Comparison of ENCODE assay signal across 8 cellular contexts in the genomic region with DNA sequence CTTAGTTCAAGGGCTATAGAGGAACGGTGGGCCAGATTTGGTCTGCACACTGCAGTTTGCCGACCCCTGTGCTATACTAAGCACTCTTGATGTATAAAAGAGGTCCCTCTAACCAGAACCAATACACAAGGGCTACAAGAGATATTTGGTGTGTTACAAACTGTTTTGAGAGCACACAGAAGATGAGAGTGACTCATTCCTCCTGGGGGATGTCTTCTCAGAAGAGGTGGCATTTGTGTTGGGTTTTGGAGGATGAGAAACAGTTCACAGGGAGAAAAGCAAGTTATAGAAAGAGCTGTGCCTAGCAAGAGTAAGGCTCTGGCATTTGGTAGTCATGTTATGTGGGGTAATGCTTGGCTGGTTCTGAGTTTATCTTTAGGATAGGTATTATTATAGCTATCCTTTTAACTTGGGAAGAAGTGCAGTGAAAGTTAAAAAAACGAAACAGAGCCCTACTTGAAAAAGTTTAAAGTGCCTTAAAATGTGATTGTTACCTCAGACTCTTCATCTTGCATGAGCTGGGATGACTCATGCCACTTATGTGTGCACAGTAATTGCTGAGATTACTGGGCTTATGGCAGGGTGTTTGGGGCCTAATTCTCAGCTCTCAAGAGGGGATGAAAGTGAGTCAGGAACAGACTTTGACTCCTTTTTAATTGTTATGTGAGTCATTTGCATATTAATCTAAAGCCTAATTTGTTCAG.
DNase-seq lines count a peak whose midpoint lies in the region; ATAC-seq and TF ChIP-seq lines count a peak whose summit lies in the region.

No MANE protein-coding gene starts in this region.

- CTCF ChIA-PET in activated CD4-positive, alpha-beta T cell treated with anti-CD3 and anti-CD28 coated beads for 36 hours (lab: Charles Lee), result interaction anchor here (0.6 to 1.1 kb wide), 3 partner anchors 17 to 1603 kb away, joined by 3 to 7 read pairs (median 3); no protein-coding TSS in a partner anchor

- H3K27ac Mint-ChIP-seq in activated CD4-positive, alpha-beta T cell treated with anti-CD3 and anti-CD28 coated beads for 36 hours, result peak overlapping the region; percentile 81
- peak overlapping the region; percentile 83 for H3K27ac Mint-ChIP-seq in stimulated activated memory B cell treated with anti-CD40 and anti-IgM and Interleukin-4, amounts not matched to agents 10 μg/mL and 1 μg/mL and 100 μg/mL, for 72 hours

- peaks cover 0 to 18% (median 2%) of the 10 kb centered on the region in 6 donors for H3K4me1 ChIP-seq in spleen

- no peaks in the 10 kb centered on the region for H3K27me3 ChIP-seq in spleen (replicated peaks in 1 of 7)

- TF ChIP-seq POLR2A in spleen (IDR thresholded peaks at IDR 0.05), result no peak

- POLR2A ChIA-PET in activated CD4-positive, alpha-beta T cell treated with anti-CD3 and anti-CD28 coated beads for 36 hours (lab: Charles Lee), result interaction anchor here (1.3 kb wide), 1 partner anchor 56 kb away, joined by 7 read pairs; no protein-coding TSS in a partner anchor

- H3K4me3 Mint-ChIP-seq in activated CD4-positive, alpha-beta T cell treated with anti-CD3 and anti-CD28 coated beads for 36 hours, result no peak overlapping the region
- H3K4me3 Mint-ChIP-seq in stimulated activated memory B cell treated with anti-CD40 and anti-IgM and Interleukin-4, amounts not matched to agents 10 μg/mL and 1 μg/mL and 100 μg/mL, for 72 hours, result peak overlapping the region; percentile 32

- TF ChIP-seq CTCF in cardiac fibroblast (IDR thresholded peaks at IDR 0.05; ENCODE audit: low read depth, low read length) (no peak), spleen (IDR thresholded peaks at IDR 0.05 in 8 of 11, conservative IDR thresholded peaks at IDR 0.05 in 3 of 11) (no peak)

- intact Hi-C loops in activated CD4-positive, alpha-beta T cell treated with anti-CD3 and anti-CD28 coated beads for 36 hours (cut with DNase I, micrococcal nuclease), result loop anchor here (1.0 to 5.0 kb wide), 5 partner anchors 25 to 1009 kb away; partner anchors contain the start of genes KIF20B (in 1 of the 2) and RPP30 (in 1 of the 2)
- intact Hi-C loops in spleen (cut with DNase I; ENCODE audit: low total_unique reads), result no loop called here

- 65 to 80% (median 70%) methylated on average over 3 of the region's 3 CpGs for WGBS in spleen, 5 donors

- H3K27ac ChIP-seq in spleen, result peak overlapping the region in 1 of 8 donors; percentile 60

- H3K36me3 Mint-ChIP-seq in activated CD4-positive, alpha-beta T cell treated with anti-CD3 and anti-CD28 coated beads for 36 hours (ENCODE audit: low read depth), result no peaks in the 10 kb centered on the region
- no peaks in the 10 kb centered on the region for H3K36me3 Mint-ChIP-seq in stimulated activated memory B cell treated with anti-CD40 and anti-IgM and Interleukin-4, amounts not matched to agents 10 μg/mL and 1 μg/mL and 100 μg/mL, for 72 hours

- H3K4me3 ChIP-seq in cardiac fibroblast (replicated peaks in 1 of 2; ENCODE audit: low read depth in 2 of 2, low read length in 2 of 2), result no peak overlapping the region
- H3K4me3 ChIP-seq in spleen, result no peak overlapping the region

- peaks cover 24% of the 10 kb centered on the region for H3K4me1 Mint-ChIP-seq in activated CD4-positive, alpha-beta T cell treated with anti-CD3 and anti-CD28 coated beads for 36 hours
- peaks cover 18% of the 10 kb centered on the region for H3K4me1 Mint-ChIP-seq in stimulated activated memory B cell treated with anti-CD40 and anti-IgM and Interleukin-4, amounts not matched to agents 10 μg/mL and 1 μg/mL and 100 μg/mL, for 72 hours

- no peaks in the 10 kb centered on the region for H3K27me3 Mint-ChIP-seq in activated CD4-positive, alpha-beta T cell treated with anti-CD3 and anti-CD28 coated beads for 36 hours
- H3K27me3 Mint-ChIP-seq in stimulated activated memory B cell treated with anti-CD40 and anti-IgM and Interleukin-4, amounts not matched to agents 10 μg/mL and 1 μg/mL and 100 μg/mL, for 72 hours, result no peaks in the 10 kb centered on the region

- H3K9me3 Mint-ChIP-seq in activated CD4-positive, alpha-beta T cell treated with anti-CD3 and anti-CD28 coated beads for 36 hours (ENCODE audit: low read depth), result no peaks in the 10 kb centered on the region
- no peaks in the 10 kb centered on the region for H3K9me3 Mint-ChIP-seq in stimulated activated memory B cell treated with anti-CD40 and anti-IgM and Interleukin-4, amounts not matched to agents 10 μg/mL and 1 μg/mL and 100 μg/mL, for 72 hours

- ATAC-seq in activated CD4-positive, alpha-beta T cell treated with anti-CD3 and anti-CD28 coated beads for 36 hours, result peak; percentile 98
- ATAC-seq in stimulated activated memory B cell treated with anti-CD40 and anti-IgM and Interleukin-4, amounts not matched to agents 10 μg/mL and 1 μg/mL and 100 μg/mL, for 72 hours, result peak; percentile 59
- no peak for ATAC-seq in HG03045 (IDR thresholded peaks at IDR 0.05; ENCODE audit: unreplicated experiment)
- ATAC-seq in GM18861 (IDR thresholded peaks at IDR 0.05; ENCODE audit: unreplicated experiment), result no peak

- peak; percentile 65 for DNase-seq in activated CD4-positive, alpha-beta T cell treated with anti-CD3 and anti-CD28 coated beads for 36 hours
- DNase-seq in activated CD4-positive, alpha-beta T cell treated with anti-CD3 and anti-CD28 coated beads for 1 hour, result no peak
- DNase-seq in NCI-H524 (lab: John Stamatoyannopoulos, UW) (peak; percentile 37 to 76), cardiac fibroblast (ENCODE audit: low read depth in 2 of 2) (peak; percentile 49 to 75), spleen (no peak)

- H3K9me3 ChIP-seq in spleen, result no peaks in the 10 kb centered on the region

- H3K36me3 ChIP-seq in spleen, result no peaks in the 10 kb centered on the region

Comparison
In these comparisons a context has a peak if more than half of its experiments do, and no peak if none do; other contexts are left out.
1. DNase-seq: peak in activated CD4-positive, alpha-beta T cell treated with anti-CD3 and anti-CD28 coated beads for 36 hours (single experiment), NCI-H524 (2 of 2) and cardiac fibroblast (2 of 2); none in activated CD4-positive, alpha-beta T cell treated with anti-CD3 and anti-CD28 coated beads for 1 hour (single experiment) and spleen (single experiment).
2. ATAC-seq: peak in activated CD4-positive, alpha-beta T cell treated with anti-CD3 and anti-CD28 coated beads for 36 hours (single experiment) and stimulated activated memory B cell treated with anti-CD40 and anti-IgM and Interleukin-4, amounts not matched to agents 10 μg/mL and 1 μg/mL and 100 μg/mL, for 72 hours (single experiment); none in HG03045 (single experiment) and GM18861 (single experiment).